Comparison of ENCODE assay signal across 25 cellular contexts in genomic region chr12:39483042-39483441, GRCh38.
"Had no signal": no experiment of that assay in that cellular context is flagged by ENCODE, and none has a peak within 500 bp of the region (broad histone marks: within the 10 kb centered on the region; RNA-seq: fewer than 3 reads in every experiment).

No MANE protein-coding gene starts in this region.

- H3K4me1 Mint-ChIP-seq: immature natural killer cell; mesothelial cell of epicardium; naive B cell; natural killer cell; nephron progenitor cell; stimulated activated naive B cell treated with anti-CD40 and anti-IgM and Interleukin-4, amounts not matched to agents 10 μg/mL and 1 μg/mL and 100 μg/mL, for 72 hours had no signal

- H3K9me3 Mint-ChIP-seq: mesothelial cell of epicardium, natural killer cell had no signal

- H3K27me3 Mint-ChIP-seq: progenitor cell of endocrine pancreas had no signal

- H3K27ac ChIP-seq: left ventricle myocardium inferior, ovary, right atrium auricular region, right lobe of liver, stomach, testis, thyroid gland, upper lobe of right lung had no signal

- H3K9me3 ChIP-seq: left ventricle myocardium inferior, ovary, right atrium auricular region, right lobe of liver, stomach, testis, thyroid gland, upper lobe of right lung had no signal

- H3K4me2 ChIP-seq: smooth muscle cell had no signal

- H3K36me3 ChIP-seq: left ventricle myocardium inferior, ovary, right atrium auricular region, right lobe of liver, stomach, thyroid gland, upper lobe of right lung had no signal

- H3K4me1 ChIP-seq: left ventricle myocardium inferior, right atrium auricular region, right lobe of liver, stomach, testis, thyroid gland, upper lobe of right lung had no signal

- H3K36me3 Mint-ChIP-seq: mesothelial cell of epicardium; natural killer cell; stimulated activated naive B cell treated with anti-CD40 and anti-IgM and Interleukin-4, amounts not matched to agents 10 μg/mL and 1 μg/mL and 100 μg/mL, for 72 hours had no signal

- H3K27me3 ChIP-seq: ovary, right atrium auricular region, right lobe of liver, stomach, testis, thyroid gland, upper lobe of right lung had no signal

- H3K4me3 Mint-ChIP-seq: immature natural killer cell; mesothelial cell of epicardium; naive B cell; natural killer cell; nephron progenitor cell; stimulated activated naive B cell treated with anti-CD40 and anti-IgM and Interleukin-4, amounts not matched to agents 10 μg/mL and 1 μg/mL and 100 μg/mL, for 72 hours had no signal

- H3K27ac Mint-ChIP-seq: immature natural killer cell; mesothelial cell of epicardium; naive B cell; natural killer cell; nephron progenitor cell; progenitor cell of endocrine pancreas; stimulated activated naive B cell treated with anti-CD40 and anti-IgM and Interleukin-4, amounts not matched to agents 10 μg/mL and 1 μg/mL and 100 μg/mL, for 72 hours had no signal

- ATAC-seq: natural killer cell; right lobe of liver; stimulated activated naive B cell treated with anti-CD40 and anti-IgM and Interleukin-4, amounts not matched to agents 10 μg/mL and 1 μg/mL and 100 μg/mL, for 72 hours; stimulated activated naive CD8-positive, alpha-beta T cell treated with anti-CD3 and anti-CD28 coated beads, Interleukin-15, Interleukin-2, amounts not matched to agents 100 U/mL and 50 U/mL, for 24 hours; upper lobe of right lung had no signal

- DNase-seq: hypothalamus; immature natural killer cell; kidney; left ventricle myocardium inferior; mesendoderm; naive B cell; natural killer cell; nephron progenitor cell; ovary; right lobe of liver; stimulated activated CD4-positive, alpha-beta T cell treated with anti-CD3 and anti-CD28 coated beads, Interleukin-15, amount 100 ng/mL, for 24 hours; stimulated activated CD4-positive, alpha-beta T cell treated with anti-CD3 and anti-CD28 coated beads, Interleukin-2, amount 100 ng/mL, for 24 hours; stimulated activated CD4-positive, alpha-beta T cell treated with anti-CD3 and anti-CD28 coated beads, Interleukin-4, amount 100 ng/mL, for 1 hour; stimulated activated naive B cell treated with anti-CD40 and anti-IgM and Interleukin-4, amounts not matched to agents 10 μg/mL and 1 μg/mL and 100 μg/mL, for 72 hours; stimulated activated naive CD8-positive, alpha-beta T cell treated with anti-CD3 and anti-CD28 coated beads, Interleukin-15, Interleukin-2, amounts not matched to agents 100 U/mL and 50 U/mL, for 24 hours; stomach; testis; thyroid gland; trophoblast cell; upper lobe of right lung had no signal

- H3K4me3 ChIP-seq: left ventricle myocardium inferior, lung, ovary, right atrium auricular region, right lobe of liver, smooth muscle cell, stomach, testis, thyroid gland, upper lobe of right lung had no signal
